In genomic region chr16:74025-74424, GRCh38 we compare ENCODE assay signal across 13 cellular contexts. TPM values are rescaled to one million over a fixed set of nuclear protein-coding genes. Genes with fewer than 3 reads are reported as not detected.
DNase-seq lines count a peak whose midpoint lies in the region; ATAC-seq, FAIRE-seq and TF ChIP-seq lines count a peak whose summit lies in the region.
"Had no signal": no experiment of that assay in that cellular context is flagged by ENCODE, and none has a peak within 500 bp of the region (broad histone marks: within the 10 kb centered on the region; RNA-seq: fewer than 3 reads in every experiment).

No MANE protein-coding gene starts in this region.

- peak overlapping the region; percentile 7 for H2BK12ac ChIP-seq in trophoblast cell (ENCODE audit: low read length)

- H3K9me3 ChIP-seq in HUES48 (ENCODE audit: control insufficient read depth, insufficient read depth, low read length) (no peaks in the 10 kb centered on the region), trophoblast cell (ENCODE audit: insufficient read depth, low read depth, low read length) (no peaks in the 10 kb centered on the region), pancreas (no peaks in the 10 kb centered on the region)

- H3K27me3 ChIP-seq in HUES48 (ENCODE audit: control insufficient read depth, insufficient read depth, low read length) (no peaks in the 10 kb centered on the region), trophoblast cell (ENCODE audit: insufficient read depth, low read length) (no peaks in the 10 kb centered on the region), pancreas (no peaks in the 10 kb centered on the region)

- ATAC-seq in Right ventricle myocardium superior (ENCODE audit: poor library complexity) (peak; percentile 46), HG03565 (IDR thresholded peaks at IDR 0.05; ENCODE audit: unreplicated experiment) (no peak), pancreas (no peak)
- ATAC-seq: activated CD8-positive, alpha-beta T cell treated with anti-CD3 and anti-CD28 coated beads, Interleukin-2, amount 10 ng/mL, durations not matched to agents 7 days and 5 days had no signal

- peaks cover 56% of the 10 kb centered on the region for H3K4me1 ChIP-seq in HUES48 (ENCODE audit: control insufficient read depth, insufficient read depth, low read length)
- H3K4me1 ChIP-seq in trophoblast cell (ENCODE audit: control insufficient read depth in 1 of 2, insufficient read depth in 2 of 2, low read length in 2 of 2): peaks cover 49 to 56% of the 10 kb centered on the region in 2 experiments
- H3K4me1 ChIP-seq in pancreas: peaks cover 12 to 29% (median 26%) of the 10 kb centered on the region in 3 donors

- no peak for FAIRE-seq in pancreas (lab: Jason Lieb, UNC)
- FAIRE-seq: RCC 7860 had no signal

- no peak overlapping the region for H3K4ac ChIP-seq in trophoblast cell (ENCODE audit: low read depth, low read length)

- H2AFZ ChIP-seq in trophoblast cell (ENCODE audit: insufficient read depth, low read length, poor library complexity): no peak overlapping the region

- DNase-seq in Right ventricle myocardium superior: peak; percentile 86
- no peak for DNase-seq in trophoblast cell
- DNase-seq in NCI-H2107 (lab: John Stamatoyannopoulos, UW): no peak
- DNase-seq in pancreas: no peak
- DNase-seq: activated CD8-positive, alpha-beta T cell treated with anti-CD3 and anti-CD28 coated beads, Interleukin-2, amount 10 ng/mL, durations not matched to agents 7 days and 5 days; activated naive CD4-positive, alpha-beta T cell treated with anti-CD3 and anti-CD28 coated beads for 36 hours; DMS153; naive B cell; T1000 had no signal

- H3K23ac ChIP-seq in trophoblast cell (ENCODE audit: low read length): no peak overlapping the region

- no CpG with 5 or more reads among the region's 6 CpGs for WGBS in trophoblast cell (ENCODE audit: extremely low coverage, insufficient coverage, insufficient read length)
- 48 to 54% methylated on average over 6 of the region's 6 CpGs for WGBS in pancreas, 2 donors

- no peak for TF ChIP-seq CTCF in pancreas (IDR thresholded peaks at IDR 0.05)

- H3K36me3 ChIP-seq in HUES48 (ENCODE audit: control insufficient read depth, insufficient read depth, low read length) (no peaks in the 10 kb centered on the region), trophoblast cell (ENCODE audit: control insufficient read depth in 1 of 2, insufficient read depth in 2 of 2, low read length in 2 of 2) (no peaks in the 10 kb centered on the region), pancreas (no peaks in the 10 kb centered on the region)

- peaks cover 24% of the 10 kb centered on the region for H3K79me2 ChIP-seq in trophoblast cell (ENCODE audit: control insufficient read depth, insufficient read depth, low read length, poor library complexity)

- H3K4me2 ChIP-seq in trophoblast cell (ENCODE audit: low read length): no peak overlapping the region

- no peak overlapping the region for H4K12ac ChIP-seq in trophoblast cell (ENCODE audit: low read depth, low read length)

- H4K91ac ChIP-seq in trophoblast cell (ENCODE audit: low read depth, low read length): no peak overlapping the region

- H2BK5ac ChIP-seq in trophoblast cell (ENCODE audit: low read depth, low read length, poor library complexity): no peak overlapping the region

- H3K18ac ChIP-seq in trophoblast cell (ENCODE audit: low read length): no peak overlapping the region

- H3K27ac ChIP-seq in HUES48 (ENCODE audit: low read depth, low read length) (peak overlapping the region; percentile 86), trophoblast cell (ENCODE audit: low read depth, low read length) (no peak overlapping the region), pancreas (no peak overlapping the region)

- H2AK5ac ChIP-seq in trophoblast cell (ENCODE audit: low read length): no peak overlapping the region

- H3K4me3 ChIP-seq in HUES48 (ENCODE audit: low read depth, low read length) (no peak overlapping the region), trophoblast cell (ENCODE audit: low read depth, low read length) (no peak overlapping the region), pancreas (no peak overlapping the region)
- H3K4me3 ChIP-seq: skin epidermis had no signal

- peaks cover 43% of the 10 kb centered on the region for H3K79me1 ChIP-seq in trophoblast cell (ENCODE audit: low read length)

- H2BK120ac ChIP-seq in trophoblast cell (ENCODE audit: insufficient read depth, low read length, poor library complexity): no peak overlapping the region

- intact Hi-C loops in Right ventricle myocardium superior (cut with DNase I): no loop called here
- intact Hi-C loops in pancreas (cut with DNase I): no loop called here

- H3K9ac ChIP-seq in HUES48 (ENCODE audit: low read depth, low read length): no peak overlapping the region
- H3K9ac ChIP-seq in trophoblast cell (ENCODE audit: low read length): no peak overlapping the region

- H3K14ac ChIP-seq in trophoblast cell (ENCODE audit: low read length): no peak overlapping the region

- H4K8ac ChIP-seq in trophoblast cell (ENCODE audit: low read depth, low read length): no peak overlapping the region

RNA-seq across cellular contexts. Expression of gene RHBDF1, which starts 1.6 kb away (rescaled TPM):
- total RNA-seq in Right ventricle myocardium superior (16.6 TPM), pancreas (10 to 100 TPM in 5 of 6 donors, 1 to 10 TPM in 1; 7.3 to 24.0 (median 11.2) TPM)
- 52.6 and 57.2 TPM in 2 replicates for polyA plus RNA-seq in trophoblast cell (2013)
- polyA plus RNA-seq in pancreas: 10 to 100 TPM; 54.1 to 56.3 TPM

RNA-seq across cellular contexts. Expression of gene MPG, which starts 4.0 kb away (rescaled TPM):
- total RNA-seq in Right ventricle myocardium superior (31.6 TPM), pancreas (10 to 100 TPM; 19.2 to 28.3 (median 24.4) TPM)
- 65.9 and 66.8 TPM in 2 replicates for polyA plus RNA-seq in trophoblast cell (2013)
- 10 to 100 TPM; 48.4 to 62.5 TPM for polyA plus RNA-seq in pancreas

RNA-seq across cellular contexts. Expression of gene SNRNP25, which starts 20.4 kb away (rescaled TPM):
- total RNA-seq in Right ventricle myocardium superior (79.9 TPM), pancreas (1 to 10 TPM; 6.8 to 9.2 (median 7.8) TPM)
- 24.3 and 24.7 TPM in 2 replicates for polyA plus RNA-seq in trophoblast cell (2013)
- 10 to 100 TPM; 17.1 to 17.3 TPM for polyA plus RNA-seq in pancreas

RNA-seq across cellular contexts. Expression of gene POLR3K, which starts 20.6 kb away (rescaled TPM):
- total RNA-seq in Right ventricle myocardium superior (11.1 TPM), pancreas (1 to 10 TPM; 2.8 to 4.7 (median 4.1) TPM)
- 10.9 and 11.8 TPM in 2 replicates for polyA plus RNA-seq in trophoblast cell (2013)
- polyA plus RNA-seq in pancreas: 1 to 10 TPM; 4.1 to 5.3 TPM
